8 cellular contexts compared by ENCODE assay signal in the genomic region with DNA sequence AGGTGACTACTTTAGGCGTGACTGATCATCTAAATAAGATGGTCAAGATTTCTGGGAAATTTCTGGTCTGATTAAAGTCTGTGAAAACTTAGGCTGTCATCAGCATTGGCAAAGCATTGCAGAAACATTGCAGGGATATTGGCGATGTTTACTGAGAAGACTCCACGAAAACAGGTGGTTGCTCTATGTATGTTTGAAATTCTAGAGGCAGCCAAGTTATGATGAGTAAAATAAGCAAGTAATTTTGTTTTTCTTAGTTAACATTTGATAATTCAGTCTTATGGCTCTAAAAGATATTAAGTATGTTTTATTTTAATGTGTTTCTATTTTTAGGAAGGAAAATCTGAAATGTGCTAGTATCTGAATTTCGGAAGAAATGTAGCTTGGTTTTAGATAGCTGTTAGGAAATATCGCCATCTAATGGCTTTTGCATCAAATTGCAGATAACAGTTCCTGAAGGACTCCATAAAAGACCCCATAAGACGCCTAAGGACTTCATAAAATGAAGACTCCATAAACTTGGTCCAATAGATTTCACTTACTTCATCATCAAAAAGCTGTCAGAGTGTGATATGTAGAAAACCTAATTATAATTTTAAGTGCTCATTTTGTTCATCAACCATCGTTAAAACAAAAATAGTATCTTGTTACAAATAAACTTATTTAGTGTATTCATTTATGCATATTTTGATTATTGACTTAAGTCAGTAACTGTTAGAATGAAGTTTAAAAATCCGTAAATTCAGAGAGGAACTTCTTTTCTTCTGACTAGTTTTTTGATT.
A peak's percentile ranks its signal among the peaks of the same experiment; 100 is the strongest.
DNase-seq lines count a peak whose midpoint lies in the region; ATAC-seq, FAIRE-seq and TF ChIP-seq lines count a peak whose summit lies in the region.

No MANE protein-coding gene starts in this region.

- peaks cover 14% of the 10 kb centered on the region for H3K27me3 Mint-ChIP-seq in activated CD8-positive, alpha-beta T cell treated with anti-CD3 and anti-CD28 coated beads for 36 hours
- no peaks in the 10 kb centered on the region for H3K27me3 Mint-ChIP-seq in activated CD8-positive, alpha-beta T cell treated with anti-CD3 and anti-CD28 coated beads, Interleukin-2, amount 10 ng/mL, durations not matched to agents 7 days and 5 days (ENCODE audit: low read depth)
- H3K27me3 Mint-ChIP-seq in nephron progenitor cell (ENCODE audit: low read depth, poor library complexity): no peaks in the 10 kb centered on the region

- H3K27ac Mint-ChIP-seq in activated CD8-positive, alpha-beta T cell treated with anti-CD3 and anti-CD28 coated beads for 36 hours: no peak overlapping the region
- H3K27ac Mint-ChIP-seq in activated CD8-positive, alpha-beta T cell treated with anti-CD3 and anti-CD28 coated beads, Interleukin-2, amount 10 ng/mL, durations not matched to agents 7 days and 5 days: no peak overlapping the region
- no peak overlapping the region for H3K27ac Mint-ChIP-seq in nephron progenitor cell

- no peak for FAIRE-seq in bronchial epithelial cell (lab: Jason Lieb, UNC)

- no peak overlapping the region for H3K4me3 Mint-ChIP-seq in activated CD8-positive, alpha-beta T cell treated with anti-CD3 and anti-CD28 coated beads for 36 hours
- no peak overlapping the region for H3K4me3 Mint-ChIP-seq in activated CD8-positive, alpha-beta T cell treated with anti-CD3 and anti-CD28 coated beads, Interleukin-2, amount 10 ng/mL, durations not matched to agents 7 days and 5 days
- H3K4me3 Mint-ChIP-seq in nephron progenitor cell: no peak overlapping the region

- intact Hi-C loops in activated CD8-positive, alpha-beta T cell treated with anti-CD3 and anti-CD28 coated beads for 36 hours (cut with micrococcal nuclease): loop anchor here (10.0 kb wide), 1 partner anchor 632 kb away; no protein-coding TSS in a partner anchor

- no peaks in the 10 kb centered on the region for H3K4me1 Mint-ChIP-seq in activated CD8-positive, alpha-beta T cell treated with anti-CD3 and anti-CD28 coated beads for 36 hours (ENCODE audit: low read depth)
- H3K4me1 Mint-ChIP-seq in activated CD8-positive, alpha-beta T cell treated with anti-CD3 and anti-CD28 coated beads, Interleukin-2, amount 10 ng/mL, durations not matched to agents 7 days and 5 days (ENCODE audit: low read depth): no peaks in the 10 kb centered on the region
- H3K4me1 Mint-ChIP-seq in nephron progenitor cell: no peaks in the 10 kb centered on the region

- no peak for DNase-seq in activated CD8-positive, alpha-beta T cell treated with anti-CD3 and anti-CD28 coated beads for 36 hours
- no peak for DNase-seq in activated CD8-positive, alpha-beta T cell treated with anti-CD3 and anti-CD28 coated beads, Interleukin-2, amount 10 ng/mL, durations not matched to agents 7 days and 5 days
- DNase-seq in NCI-H1048 (lab: John Stamatoyannopoulos, UW) (peak; percentile 22), bronchial epithelial cell (ENCODE audit: low read depth) (peak; percentile 35), nephron progenitor cell (no peak), NCI-H2029 (lab: John Stamatoyannopoulos, UW) (no peak), C1 segment of cervical spinal cord (lab: John Stamatoyannopoulos, UW) (no peak)

- POLR2A ChIA-PET in activated CD8-positive, alpha-beta T cell treated with anti-CD3 and anti-CD28 coated beads for 36 hours (lab: Charles Lee): no interaction called here
- POLR2A ChIA-PET in activated CD8-positive, alpha-beta T cell treated with anti-CD3 and anti-CD28 coated beads, Interleukin-2, amount 10 ng/mL, durations not matched to agents 7 days and 5 days (lab: Charles Lee): no interaction called here

- CTCF ChIA-PET in activated CD8-positive, alpha-beta T cell treated with anti-CD3 and anti-CD28 coated beads for 36 hours (lab: Charles Lee): interaction anchor here (0.7 to 2.3 kb wide), 15 partner anchors 9 to 628 kb away, joined by 3 to 10 read pairs (median 3); no protein-coding TSS in a partner anchor
- CTCF ChIA-PET in activated CD8-positive, alpha-beta T cell treated with anti-CD3 and anti-CD28 coated beads, Interleukin-2, amount 10 ng/mL, durations not matched to agents 7 days and 5 days (lab: Charles Lee): interaction anchor here (0.6 to 3.2 kb wide), 9 partner anchors 21 to 782 kb away, joined by 3 to 19 read pairs (median 3); a partner anchor contains a TSS

- no peaks in the 10 kb centered on the region for H3K9me3 Mint-ChIP-seq in activated CD8-positive, alpha-beta T cell treated with anti-CD3 and anti-CD28 coated beads for 36 hours
- no peaks in the 10 kb centered on the region for H3K9me3 Mint-ChIP-seq in activated CD8-positive, alpha-beta T cell treated with anti-CD3 and anti-CD28 coated beads, Interleukin-2, amount 10 ng/mL, durations not matched to agents 7 days and 5 days (ENCODE audit: insufficient read depth)
- H3K9me3 Mint-ChIP-seq in nephron progenitor cell: no peaks in the 10 kb centered on the region

- no peaks in the 10 kb centered on the region for H3K36me3 ChIP-seq in bronchial epithelial cell (ENCODE audit: control insufficient read depth, insufficient read depth, low read length)

- H3K4me3 ChIP-seq in bronchial epithelial cell (ENCODE audit: low read depth, low read length): no peak overlapping the region

- no peaks in the 10 kb centered on the region for H3K36me3 Mint-ChIP-seq in activated CD8-positive, alpha-beta T cell treated with anti-CD3 and anti-CD28 coated beads for 36 hours (ENCODE audit: low read depth)
- no peaks in the 10 kb centered on the region for H3K36me3 Mint-ChIP-seq in activated CD8-positive, alpha-beta T cell treated with anti-CD3 and anti-CD28 coated beads, Interleukin-2, amount 10 ng/mL, durations not matched to agents 7 days and 5 days (ENCODE audit: low read depth)
- no peaks in the 10 kb centered on the region for H3K36me3 Mint-ChIP-seq in nephron progenitor cell (ENCODE audit: low read depth)

- H3K27me3 ChIP-seq in bronchial epithelial cell (ENCODE audit: control insufficient read depth, insufficient read depth, low read length): no peaks in the 10 kb centered on the region

- ATAC-seq in activated CD8-positive, alpha-beta T cell treated with anti-CD3 and anti-CD28 coated beads for 36 hours: no peak
- no peak for ATAC-seq in activated CD8-positive, alpha-beta T cell treated with anti-CD3 and anti-CD28 coated beads, Interleukin-2, amount 10 ng/mL, durations not matched to agents 7 days and 5 days
- no peak for ATAC-seq in HG02759 (IDR thresholded peaks at IDR 0.05; ENCODE audit: unreplicated experiment)

- peak; percentile 68 for TF ChIP-seq CTCF in activated CD8-positive, alpha-beta T cell treated with anti-CD3 and anti-CD28 coated beads for 36 hours (IDR thresholded peaks at IDR 0.05)
- TF ChIP-seq CTCF in bronchial epithelial cell (IDR thresholded peaks at IDR 0.05; ENCODE audit: insufficient read depth, low read length, severe bottlenecking): peak; percentile 43
- TF ChIP-seq CTCF in nephron progenitor cell (IDR thresholded peaks at IDR 0.05): peak; percentile 80

Comparison
In these comparisons a context has a peak if more than half of its experiments do, and no peak if none do; other contexts are left out.
1. DNase-seq: peak in NCI-H1048 (single experiment) and bronchial epithelial cell (single experiment); none in activated CD8-positive, alpha-beta T cell treated with anti-CD3 and anti-CD28 coated beads for 36 hours (single experiment), activated CD8-positive, alpha-beta T cell treated with anti-CD3 and anti-CD28 coated beads, Interleukin-2, amount 10 ng/mL, durations not matched to agents 7 days and 5 days (single experiment), nephron progenitor cell (single experiment), NCI-H2029 (single experiment) and C1 segment of cervical spinal cord (0 of 14).
2. Peak in every context shown above with its lines, with median percentiles within 50 percentile points of each other: CTCF ChIP-seq.